In genomic region chr1:102572637-102573036, GRCh38 we compare ENCODE assay signal across 19 cellular contexts.
"Had no signal": no experiment of that assay in that cellular context is flagged by ENCODE, and none has a peak within 500 bp of the region (broad histone marks: within the 10 kb centered on the region; RNA-seq: fewer than 3 reads in every experiment).

No MANE protein-coding gene starts in this region.

- H3K9me3 ChIP-seq: left lung, thoracic aorta, upper lobe of left lung had no signal

- H3K27ac ChIP-seq: foreskin keratinocyte, left lung, spleen, thoracic aorta, upper lobe of left lung had no signal

- H3K36me3 ChIP-seq: left lung, spleen, thoracic aorta, upper lobe of left lung had no signal

- H3K4me1 ChIP-seq: foreskin keratinocyte, left lung, spleen, upper lobe of left lung had no signal

- H3K9me3 Mint-ChIP-seq: brain, mesothelial cell of epicardium had no signal

- H3K4me3 ChIP-seq: left lung, lung, spleen, thoracic aorta, upper lobe of left lung had no signal

- H3K27ac Mint-ChIP-seq: activated naive CD4-positive, alpha-beta T cell treated with anti-CD3 and anti-CD28 coated beads, Interleukin-2, amount 50 U/mL, for 24 hours; brain; mesothelial cell of epicardium; natural killer cell; progenitor cell of endocrine pancreas had no signal

- H3K36me3 Mint-ChIP-seq: activated naive CD4-positive, alpha-beta T cell treated with anti-CD3 and anti-CD28 coated beads, Interleukin-2, amount 50 U/mL, for 24 hours; brain; mesothelial cell of epicardium; natural killer cell had no signal

- H3K4me3 Mint-ChIP-seq: activated naive CD4-positive, alpha-beta T cell treated with anti-CD3 and anti-CD28 coated beads, Interleukin-2, amount 50 U/mL, for 24 hours; brain; mesothelial cell of epicardium; natural killer cell had no signal

- H3K27me3 Mint-ChIP-seq: activated naive CD4-positive, alpha-beta T cell treated with anti-CD3 and anti-CD28 coated beads, Interleukin-2, amount 50 U/mL, for 24 hours; brain; progenitor cell of endocrine pancreas had no signal

- ATAC-seq: foreskin keratinocyte, left lung, natural killer cell had no signal

- H3K4me1 Mint-ChIP-seq: activated naive CD4-positive, alpha-beta T cell treated with anti-CD3 and anti-CD28 coated beads, Interleukin-2, amount 50 U/mL, for 24 hours; brain; mesothelial cell of epicardium; natural killer cell had no signal

- DNase-seq: activated gamma-delta T cell treated with Interleukin-2 at 50 U/mL for 16 hours; activated T-cell treated with anti-CD3 and anti-CD28 coated beads, Interleukin-2, amount 50 U/mL, for 1 hour; anterior cingulate cortex; effector memory CD4-positive, alpha-beta T cell; foreskin keratinocyte; kidney glomerular epithelial cell; left lung; natural killer cell; retina; spleen; stimulated activated CD4-positive, alpha-beta T cell treated with anti-CD3 and anti-CD28 coated beads, Interleukin-4, amount 100 ng/mL, for 1 hour; stimulated activated naive CD4-positive, alpha-beta T cell treated with Interleukin-2 at 50 U/mL for 16 hours; upper lobe of left lung had no signal

- H3K27me3 ChIP-seq: foreskin keratinocyte, left lung, spleen, upper lobe of left lung had no signal
